In genomic region chr5:180860887-180861822, GRCh38 we compare ENCODE assay signal across 8 cellular contexts. TPM values are rescaled to one million over a fixed set of nuclear protein-coding genes. Genes with fewer than 3 reads are reported as not detected.
DNase-seq lines count a peak whose midpoint lies in the region; ATAC-seq and TF ChIP-seq lines count a peak whose summit lies in the region.

Gene ZFP62 (minus strand): TSS chr5:180861276. CDS start chr5:180861219, 57 bp downstream.

- no peaks in the 10 kb centered on the region for H3K27me3 Mint-ChIP-seq in activated T-cell treated with anti-CD3 and anti-CD28 coated beads, Interleukin-2, amount 50 U/mL, for 24 hours

- peak within 1 kb of the TSS; percentile 79 for H3K27ac ChIP-seq in muscle layer of duodenum (ENCODE audit: low read length)

- ATAC-seq in GM21717 (IDR thresholded peaks at IDR 0.05; ENCODE audit: unreplicated experiment) (peak; percentile 84), esophagus mucosa (peak; percentile 93)

- H3K36me3 ChIP-seq in muscle layer of duodenum (ENCODE audit: control insufficient read depth in 1 of 2, insufficient read depth in 2 of 2, low read length in 2 of 2) = peaks cover under 1 to 1% of the 10 kb centered on the region in 2 donors

- H3K36me3 Mint-ChIP-seq in activated T-cell treated with anti-CD3 and anti-CD28 coated beads, Interleukin-2, amount 50 U/mL, for 24 hours (ENCODE audit: low read depth) = peaks cover 40% of the 10 kb centered on the region

- no peaks in the 10 kb centered on the region for H3K9me3 ChIP-seq in muscle layer of duodenum (ENCODE audit: control insufficient read depth in 1 of 2, low read length in 2 of 2)

- peak within 1 kb of the TSS; percentile 89 for H3K4me3 ChIP-seq in Jurkat, Clone E6-1 (ENCODE audit: low read length)
- peak within 1 kb of the TSS; percentile 86 to 99 for H3K4me3 ChIP-seq in muscle layer of duodenum (ENCODE audit: low read depth in 1 of 2, low read length in 2 of 2)

- no peaks in the 10 kb centered on the region for H3K27me3 ChIP-seq in muscle layer of duodenum (ENCODE audit: low read depth, low read length)

- no peaks in the 10 kb centered on the region for H3K9me3 Mint-ChIP-seq in activated T-cell treated with anti-CD3 and anti-CD28 coated beads, Interleukin-2, amount 50 U/mL, for 24 hours

- H3K4me1 Mint-ChIP-seq in activated T-cell treated with anti-CD3 and anti-CD28 coated beads, Interleukin-2, amount 50 U/mL, for 24 hours (ENCODE audit: low read depth) = peaks cover 23% of the 10 kb centered on the region

- peak within 1 kb of the TSS; percentile 88 for H3K4me3 Mint-ChIP-seq in activated T-cell treated with anti-CD3 and anti-CD28 coated beads, Interleukin-2, amount 50 U/mL, for 24 hours

- H3K27ac Mint-ChIP-seq in activated T-cell treated with anti-CD3 and anti-CD28 coated beads, Interleukin-2, amount 50 U/mL, for 24 hours = peak within 1 kb of the TSS; percentile 96

- no peaks in the 10 kb centered on the region for H3K4me1 ChIP-seq in muscle layer of duodenum (ENCODE audit: control insufficient read depth in 1 of 2, insufficient read depth in 2 of 2, low read length in 2 of 2)

- DNase-seq in DMS53 (lab: John Stamatoyannopoulos, UW) = peak; percentile 99
- DNase-seq in Jurkat, Clone E6-1 (ENCODE audit: low read depth, low spot score) = peak; percentile 75
- peak; percentile 91 for DNase-seq in activated T-cell treated with anti-CD3 and anti-CD28 coated beads, Interleukin-2, amount 50 U/mL, for 24 hours
- peak; percentile 61 for DNase-seq in stimulated activated CD8-positive, alpha-beta memory T cell treated with anti-CD3 and anti-CD28 coated beads, Interleukin-7, amount 100 ng/mL, for 24 hours (ENCODE audit: low read depth)

TF ChIP-seq in PFSK-1, 5 proteins besides CTCF, POLR2A, EP300 and RAD21:
- TF ChIP-seq FOXP2 (optimal IDR thresholded peaks at IDR 0.05; ENCODE audit: borderline replicate concordance, extremely low read depth, extremely low read length, insufficient read depth) = peak; percentile 57
- no peak for TF ChIP-seq TAF1 (IDR thresholded peaks at IDR 0.05; ENCODE audit: borderline replicate concordance, insufficient read depth, low read length)
- peak; percentile 58 for TF ChIP-seq POLR2AphosphoS5 (IDR thresholded peaks at IDR 0.05; ENCODE audit: low read depth, low read length)
- 0 out of 4 replicates have a peak, but pooled peaks of 1 of the 2 experiments have one; percentile 31 for TF ChIP-seq REST (IDR thresholded peaks at IDR 0.05; ENCODE audit: insufficient read depth in 1 of 2, low read depth in 2 of 2, low read length in 2 of 2)

RNA-seq across cellular contexts. Expression of gene ZFP62, which starts in this region (rescaled TPM):
- polyA plus RNA-seq in Jurkat, Clone E6-1 (2012; ENCODE audit: insufficient read depth, insufficient read length) = 30.5 TPM
- polyA plus RNA-seq in PFSK-1 (2012; ENCODE audit: insufficient read length, low read depth) = 7.5 TPM
- 12.9 TPM for total RNA-seq in esophagus mucosa

Comparison
In these comparisons a context has a peak if more than half of its experiments do, and no peak if none do; other contexts are left out.
1. Peak in every context shown above with its lines: DNase-seq, ATAC-seq, H3K4me3 ChIP-seq and H3K27ac ChIP-seq.